Comparison of ENCODE assay signal across 1 cellular context in genomic region chr6:18087396-18088165, GRCh38.
TF ChIP-seq lines count a peak whose summit lies in the region.

No MANE protein-coding gene starts in this region.

TF ChIP-seq in GM23338, 12 proteins besides CTCF, POLR2A, EP300 and RAD21 (continued from another document):
- no peak for TF ChIP-seq ZNF462 (CRISPR knock-in tag; IDR thresholded peaks at IDR 0.05)
- no peak for TF ChIP-seq POLR2AphosphoS5 (IDR thresholded peaks at IDR 0.05; ENCODE audit: low read depth)
TF ChIP-seq in GM23338: peak in this region for 0.
